ENCODE assay signal across 25 cellular contexts in genomic region chr3:112362221-112362620, GRCh38. TPM values are rescaled to one million over a fixed set of nuclear protein-coding genes. Genes with fewer than 3 reads are reported as not detected.
A peak's percentile ranks its signal among the peaks of the same experiment; 100 is the strongest.
DNase-seq lines count a peak whose midpoint lies in the region; TF ChIP-seq lines count a peak whose summit lies in the region.
"Had no signal": no experiment of that assay in that cellular context is flagged by ENCODE, and none has a peak within 500 bp of the region (broad histone marks: within the 10 kb centered on the region; RNA-seq: fewer than 3 reads in every experiment).

No MANE protein-coding gene starts in this region.

- no peaks in the 10 kb centered on the region for H3K27me3 ChIP-seq in mammary epithelial cell (ENCODE audit: insufficient read depth, low read length)
- no peaks in the 10 kb centered on the region for H3K27me3 ChIP-seq in tibial artery

- BruUV-seq in mammary epithelial cell (replicated peaks; lab: Mats Ljungman, UMichigan) (TSS peak; percentile 35), MCF 10A (replicated peaks; lab: Mats Ljungman, UMichigan) (no TSS peak)

- H4K20me1 ChIP-seq in mammary epithelial cell (ENCODE audit: insufficient read depth, low read length) = no peaks in the 10 kb centered on the region

- TF ChIP-seq CTCF in mammary epithelial cell (conservative IDR thresholded peaks at IDR 0.05 in 1 of 2, IDR thresholded peaks at IDR 0.05 in 1 of 2; ENCODE audit: extremely low read depth in 1 of 2, insufficient read depth in 1 of 2, low read depth in 1 of 2, low read length in 2 of 2) (no peak), MCF 10A (IDR thresholded peaks at IDR 0.05; ENCODE audit: unreplicated experiment) (no peak), tibial artery (IDR thresholded peaks at IDR 0.05) (no peak)

- H3K9me3 ChIP-seq in mammary epithelial cell (replicated peaks; ENCODE audit: insufficient read depth, low read length) (no peaks in the 10 kb centered on the region), tibial artery (no peaks in the 10 kb centered on the region)
- H3K9me3 ChIP-seq: Caco-2, HAP-1 had no signal

- no peaks in the 10 kb centered on the region for H3K79me2 ChIP-seq in mammary epithelial cell (ENCODE audit: insufficient read depth, low read length)

- H3K4me3 ChIP-seq in mammary epithelial cell (replicated peaks in 1 of 3; ENCODE audit: insufficient read depth in 1 of 3, low read depth in 2 of 3, low read length in 3 of 3) (no peak overlapping the region), tibial artery (no peak overlapping the region)
- H3K4me3 ChIP-seq: HAP-1, PC-9 had no signal

- POLR2A ChIA-PET in MCF 10A (lab: Yijun Ruan, JAX) = interaction anchor here (0.5 to 2.5 kb wide), 6 partner anchors 11 to 200 kb away, joined by 3 to 8 read pairs (median 5); partner anchors contain the start of genes ATG3 and SLC35A5

- peaks cover 35% of the 10 kb centered on the region for H3K4me1 Mint-ChIP-seq in MCF 10A (ENCODE audit: insufficient read depth, unreplicated experiment)

- no peaks in the 10 kb centered on the region for H3K27me3 Mint-ChIP-seq in MCF 10A (ENCODE audit: insufficient read depth, unreplicated experiment)
- H3K27me3 Mint-ChIP-seq: B cell, IgD-negative memory B cell had no signal

- no peak overlapping the region for H3K27ac Mint-ChIP-seq in MCF 10A (ENCODE audit: low read depth, unreplicated experiment)
- H3K27ac Mint-ChIP-seq: B cell; CD8-positive, alpha-beta T cell; HFFc6; IgD-negative memory B cell had no signal

- H3K4me3 Mint-ChIP-seq in MCF 10A (ENCODE audit: unreplicated experiment) = no peak overlapping the region
- H3K4me3 Mint-ChIP-seq: B cell; CD8-positive, alpha-beta T cell; HFFc6; IgD-negative memory B cell had no signal

- no peak overlapping the region for H2AFZ ChIP-seq in mammary epithelial cell (ENCODE audit: low read depth, low read length)
- H2AFZ ChIP-seq: PC-9 had no signal

- 100% methylated on average over 2 of the region's 2 CpGs for WGBS in mammary epithelial cell (ENCODE audit: low coverage, missing lambda C conversion rate)

- dilution Hi-C loops in mammary epithelial cell (cut with HindIII; ENCODE audit: low sequenced_read_pairs) = no loop called here

- no peak overlapping the region for H3K27ac ChIP-seq in mammary epithelial cell (ENCODE audit: insufficient read depth, low read depth, low read length)
- peak overlapping the region; percentile 64 to 71 for H3K27ac ChIP-seq in tibial artery
- H3K27ac ChIP-seq: 22Rv1, C4-2B, KMS-11, PC-9 had no signal

- no peak overlapping the region for H3K9ac ChIP-seq in mammary epithelial cell (ENCODE audit: insufficient read depth, low read length)
- H3K9ac ChIP-seq: KMS-11 had no signal

- H3K36me3 Mint-ChIP-seq in MCF 10A (ENCODE audit: insufficient read depth, unreplicated experiment) = no peaks in the 10 kb centered on the region
- H3K36me3 Mint-ChIP-seq: CD8-positive, alpha-beta T cell had no signal

- CTCF ChIA-PET in mammary epithelial cell (lab: Charles Lee; ENCODE audit: low non-redundant PET) = no interaction called here
- CTCF ChIA-PET in MCF 10A (lab: Yijun Ruan, JAX) = interaction anchor here (0.6 to 1.9 kb wide), 4 partner anchors 11 to 1957 kb away, joined by 3 to 8 read pairs (median 3); no protein-coding TSS in a partner anchor

- H3K4me2 ChIP-seq in mammary epithelial cell (ENCODE audit: insufficient read depth, low read depth, low read length) = no peak overlapping the region
- H3K4me2 ChIP-seq: KMS-11, PC-9 had no signal

- no peaks in the 10 kb centered on the region for H3K9me3 Mint-ChIP-seq in MCF 10A (ENCODE audit: unreplicated experiment)
- H3K9me3 Mint-ChIP-seq: CD8-positive, alpha-beta T cell; HFFc6; IgD-negative memory B cell had no signal

- in situ Hi-C loops in mammary epithelial cell (cut with MboI; ENCODE audit: low sequenced_read_pairs in 2 of 2) = no loop called here

- H3K4me1 ChIP-seq in mammary epithelial cell (ENCODE audit: insufficient read depth, low read length) = peaks cover 27% of the 10 kb centered on the region
- peaks cover 0 to 72% (median 16%) of the 10 kb centered on the region in 4 donors for H3K4me1 ChIP-seq in tibial artery
- H3K4me1 ChIP-seq: HAP-1 had no signal

- DNase-seq in mammary epithelial cell (no peak), MCF 10A (ENCODE audit: unreplicated experiment) (no peak), dermis blood vessel endothelial cell (peak; percentile 33), left kidney (ENCODE audit: low read depth, low spot score) (peak; percentile 19), tibial artery (no peak), globus pallidus (ENCODE audit: low spot score) (no peak)
- DNase-seq in activated CD4-positive, alpha-beta T cell treated with anti-CD3 and anti-CD28 coated beads for 48 hours = no peak
- DNase-seq: Caco-2; CD8-positive, alpha-beta T cell; GOT3; HFFc6; NCI-H1048; NCI-H1417; NCI-H1694; NCI-H2029 treated with DMSO at 0.1 percent for 48 hours; NCI-H446 treated with DMSO at 0.1 percent for 48 hours; NCI-H526; PC-9; SHP77 had no signal

- intact Hi-C loops in mammary epithelial cell (cut with micrococcal nuclease) = no loop called here
- intact Hi-C loops in MCF 10A (cut with micrococcal nuclease) = no loop called here
- intact Hi-C loops in tibial artery (cut with DNase I; ENCODE audit: low total_unique reads) = no loop called here

- H3K36me3 ChIP-seq in mammary epithelial cell (ENCODE audit: insufficient read depth, low read length) (no peaks in the 10 kb centered on the region), tibial artery (no peaks in the 10 kb centered on the region)
- H3K36me3 ChIP-seq: HAP-1 had no signal

RNA-seq across cellular contexts. Expression of gene CD200, which starts 29.3 kb away (rescaled TPM):
- total RNA-seq in mammary epithelial cell (10 to 100 TPM; 13.0 to 23.7 TPM), MCF 10A (2022) (0.44 TPM in 1 of 2 replicates, not detected in the other), dermis blood vessel endothelial cell (3.4 and 3.7 TPM in 2 replicates)
- polyA plus RNA-seq in mammary epithelial cell = 4.2 TPM
- not detected for polyA minus RNA-seq in mammary epithelial cell
- total RNA-seq: HFFc6 had no signal

Comparison
In these comparisons a context has a peak if more than half of its experiments do, and no peak if none do; other contexts are left out.
1. DNase-seq: peak in dermis blood vessel endothelial cell (single experiment) and left kidney (single experiment); none in mammary epithelial cell (single experiment), MCF 10A (single experiment), tibial artery (0 of 2), globus pallidus (single experiment) and activated CD4-positive, alpha-beta T cell treated with anti-CD3 and anti-CD28 coated beads for 48 hours (single experiment).